28 cellular contexts compared by ENCODE assay signal in the genomic region with DNA sequence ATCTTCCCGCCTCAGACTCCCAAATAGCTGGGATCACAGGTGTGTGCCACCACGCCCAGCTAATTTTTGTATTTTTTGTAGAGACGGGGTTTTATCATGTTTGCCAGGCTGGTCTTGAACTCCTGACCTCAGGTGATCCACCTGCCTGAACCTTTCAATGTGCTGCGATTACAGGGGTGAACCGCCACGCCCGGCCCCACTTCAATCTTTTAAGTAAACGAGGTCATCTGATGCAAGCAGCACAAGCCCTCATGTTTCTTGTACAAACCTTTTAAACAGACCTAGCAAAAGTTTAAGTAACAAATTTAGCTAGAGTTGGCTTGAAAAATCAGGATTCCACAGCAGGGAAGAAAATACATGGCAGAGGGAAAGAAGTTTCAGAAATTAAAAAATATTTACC.
"Had no signal": no experiment of that assay in that cellular context is flagged by ENCODE, and none has a peak within 500 bp of the region (broad histone marks: within the 10 kb centered on the region; RNA-seq: fewer than 3 reads in every experiment).

No MANE protein-coding gene starts in this region.

- H3K4me3 ChIP-seq: stomach, suprapubic skin, thoracic aorta, thyroid gland, tibial artery, tibial nerve, transverse colon, upper lobe of left lung, uterus, vagina had no signal

- H3K36me3 Mint-ChIP-seq: stimulated activated effector memory CD8-positive, alpha-beta T cell treated with anti-CD3 and anti-CD28 coated beads, Interleukin-12 subunit alpha, Interleukin-12 subunit beta, amount 100 ng/mL, for 72 hours; stimulated activated memory B cell treated with anti-CD40 and anti-IgM and Interleukin-4, amounts not matched to agents 10 μg/mL and 1 μg/mL and 100 μg/mL, for 72 hours; stimulated activated naive B cell treated with anti-CD40 and anti-IgM and Interleukin-4, amounts not matched to agents 10 μg/mL and 1 μg/mL and 100 μg/mL, for 72 hours; type B pancreatic cell had no signal

- H3K36me3 ChIP-seq: stomach, suprapubic skin, thoracic aorta, thyroid gland, tibial artery, tibial nerve, transverse colon, upper lobe of left lung, uterus, vagina had no signal

- H3K27me3 Mint-ChIP-seq: stimulated activated naive B cell treated with anti-CD40 and anti-IgM and Interleukin-4, amounts not matched to agents 10 μg/mL and 1 μg/mL and 100 μg/mL, for 72 hours; stimulated activated naive CD8-positive, alpha-beta T cell treated with anti-CD3 and anti-CD28 coated beads, Interleukin-15, amount 100 ng/mL, for 72 hours; stimulated activated naive CD8-positive, alpha-beta T cell treated with anti-CD3 and anti-CD28 coated beads, Interleukin-15, Interleukin-2, amounts not matched to agents 100 ng/mL and 50 ng/mL, for 24 hours; type B pancreatic cell had no signal

- H3K4me1 ChIP-seq: stomach, suprapubic skin, testis, thyroid gland, tibial artery, tibial nerve, upper lobe of left lung, uterus, vagina had no signal

- FAIRE-seq: urothelium cell line had no signal

- H3K4me1 Mint-ChIP-seq: stimulated activated effector memory CD8-positive, alpha-beta T cell treated with anti-CD3 and anti-CD28 coated beads, Interleukin-12 subunit alpha, Interleukin-12 subunit beta, amount 100 ng/mL, for 72 hours; stimulated activated memory B cell treated with anti-CD40 and anti-IgM and Interleukin-4, amounts not matched to agents 10 μg/mL and 1 μg/mL and 100 μg/mL, for 72 hours; stimulated activated naive B cell treated with anti-CD40 and anti-IgM and Interleukin-4, amounts not matched to agents 10 μg/mL and 1 μg/mL and 100 μg/mL, for 72 hours; stimulated activated naive CD8-positive, alpha-beta T cell treated with anti-CD3 and anti-CD28 coated beads, Interleukin-15, amount 100 ng/mL, for 72 hours had no signal

- H3K4me3 Mint-ChIP-seq: stimulated activated effector memory CD8-positive, alpha-beta T cell treated with anti-CD3 and anti-CD28 coated beads, Interleukin-12 subunit alpha, Interleukin-12 subunit beta, amount 100 ng/mL, for 72 hours; stimulated activated memory B cell treated with anti-CD40 and anti-IgM and Interleukin-4, amounts not matched to agents 10 μg/mL and 1 μg/mL and 100 μg/mL, for 72 hours; stimulated activated naive B cell treated with anti-CD40 and anti-IgM and Interleukin-4, amounts not matched to agents 10 μg/mL and 1 μg/mL and 100 μg/mL, for 72 hours; stimulated activated naive CD8-positive, alpha-beta T cell treated with anti-CD3 and anti-CD28 coated beads, Interleukin-15, amount 100 ng/mL, for 72 hours; stimulated activated naive CD8-positive, alpha-beta T cell treated with anti-CD3 and anti-CD28 coated beads, Interleukin-15, Interleukin-2, amounts not matched to agents 100 ng/mL and 50 ng/mL, for 24 hours; type B pancreatic cell had no signal

- H3K9me3 ChIP-seq: stomach, suprapubic skin, testis, thoracic aorta, thyroid gland, tibial artery, tibial nerve, transverse colon, upper lobe of left lung, uterus, vagina had no signal

- DNase-seq: stimulated activated CD4-positive, alpha-beta T cell treated with anti-CD3 and anti-CD28 coated beads, Interleukin-2, amount 100 ng/mL, for 48 hours; stimulated activated CD4-positive, alpha-beta T cell treated with anti-CD3 and anti-CD28 coated beads, Interleukin-4, amount 100 ng/mL, for 1 hour; stimulated activated CD4-positive, alpha-beta T cell treated with anti-CD3 and anti-CD28 coated beads, Interleukin-4, amount 100 ng/mL, for 24 hours; stimulated activated CD4-positive, alpha-beta T cell treated with anti-CD3 and anti-CD28 coated beads, Interleukin-4, amount 100 ng/mL, for 4 hours; stimulated activated CD8-positive, alpha-beta memory T cell treated with anti-CD3 and anti-CD28 coated beads, Interleukin-4, amount 100 ng/mL, for 48 hours; stimulated activated naive B cell treated with anti-CD40 and anti-IgM and Interleukin-4, amounts not matched to agents 10 μg/mL and 1 μg/mL and 100 μg/mL, for 72 hours; stimulated activated naive CD4-positive, alpha-beta T cell; stimulated activated naive CD4-positive, alpha-beta T cell treated with Interleukin-2 at 50 U/mL for 16 hours; stimulated activated naive CD8-positive, alpha-beta T cell treated with anti-CD3 and anti-CD28 coated beads, Interleukin-15, amount 100 ng/mL, for 72 hours; stimulated activated naive CD8-positive, alpha-beta T cell treated with anti-CD3 and anti-CD28 coated beads, Interleukin-15, Interleukin-2, amounts not matched to agents 100 U/mL and 50 U/mL, for 24 hours; stomach; substantia nigra; testis; thyroid gland; tibial artery; transverse colon; trophoblast cell; uterus had no signal

- H3K27me3 ChIP-seq: stomach, suprapubic skin, testis, thyroid gland, tibial nerve, transverse colon, upper lobe of left lung, uterus, vagina had no signal

- H3K9me3 Mint-ChIP-seq: stimulated activated effector memory CD8-positive, alpha-beta T cell treated with anti-CD3 and anti-CD28 coated beads, Interleukin-12 subunit alpha, Interleukin-12 subunit beta, amount 100 ng/mL, for 72 hours; stimulated activated memory B cell treated with anti-CD40 and anti-IgM and Interleukin-4, amounts not matched to agents 10 μg/mL and 1 μg/mL and 100 μg/mL, for 72 hours; stimulated activated naive B cell treated with anti-CD40 and anti-IgM and Interleukin-4, amounts not matched to agents 10 μg/mL and 1 μg/mL and 100 μg/mL, for 72 hours; stimulated activated naive CD8-positive, alpha-beta T cell treated with anti-CD3 and anti-CD28 coated beads, Interleukin-15, amount 100 ng/mL, for 72 hours; stimulated activated naive CD8-positive, alpha-beta T cell treated with anti-CD3 and anti-CD28 coated beads, Interleukin-15, Interleukin-2, amounts not matched to agents 100 ng/mL and 50 ng/mL, for 24 hours; type B pancreatic cell had no signal

- H3K27ac Mint-ChIP-seq: stimulated activated effector memory CD8-positive, alpha-beta T cell treated with anti-CD3 and anti-CD28 coated beads, Interleukin-12 subunit alpha, Interleukin-12 subunit beta, amount 100 ng/mL, for 72 hours; stimulated activated memory B cell treated with anti-CD40 and anti-IgM and Interleukin-4, amounts not matched to agents 10 μg/mL and 1 μg/mL and 100 μg/mL, for 72 hours; stimulated activated naive B cell treated with anti-CD40 and anti-IgM and Interleukin-4, amounts not matched to agents 10 μg/mL and 1 μg/mL and 100 μg/mL, for 72 hours; stimulated activated naive CD8-positive, alpha-beta T cell treated with anti-CD3 and anti-CD28 coated beads, Interleukin-15, amount 100 ng/mL, for 72 hours; stimulated activated naive CD8-positive, alpha-beta T cell treated with anti-CD3 and anti-CD28 coated beads, Interleukin-15, Interleukin-2, amounts not matched to agents 100 ng/mL and 50 ng/mL, for 24 hours; type B pancreatic cell had no signal

- ATAC-seq: stimulated activated effector memory CD8-positive, alpha-beta T cell treated with anti-CD3 and anti-CD28 coated beads, Interleukin-12 subunit alpha, Interleukin-12 subunit beta, amount 100 ng/mL, for 72 hours; stimulated activated memory B cell treated with anti-CD40 and anti-IgM and Interleukin-4, amounts not matched to agents 10 μg/mL and 1 μg/mL and 100 μg/mL, for 72 hours; stimulated activated naive B cell treated with anti-CD40 and anti-IgM and Interleukin-4, amounts not matched to agents 10 μg/mL and 1 μg/mL and 100 μg/mL, for 72 hours; stimulated activated naive CD8-positive, alpha-beta T cell treated with anti-CD3 and anti-CD28 coated beads, Interleukin-15, amount 100 ng/mL, for 72 hours; stimulated activated naive CD8-positive, alpha-beta T cell treated with anti-CD3 and anti-CD28 coated beads, Interleukin-15, Interleukin-2, amounts not matched to agents 100 U/mL and 50 U/mL, for 24 hours had no signal

- H3K27ac ChIP-seq: stomach, suprapubic skin, testis, thoracic aorta, thyroid gland, tibial artery, tibial nerve, transverse colon, upper lobe of left lung, uterus, vagina had no signal
